ENCODE assay signal across 14 cellular contexts in the genomic region with DNA sequence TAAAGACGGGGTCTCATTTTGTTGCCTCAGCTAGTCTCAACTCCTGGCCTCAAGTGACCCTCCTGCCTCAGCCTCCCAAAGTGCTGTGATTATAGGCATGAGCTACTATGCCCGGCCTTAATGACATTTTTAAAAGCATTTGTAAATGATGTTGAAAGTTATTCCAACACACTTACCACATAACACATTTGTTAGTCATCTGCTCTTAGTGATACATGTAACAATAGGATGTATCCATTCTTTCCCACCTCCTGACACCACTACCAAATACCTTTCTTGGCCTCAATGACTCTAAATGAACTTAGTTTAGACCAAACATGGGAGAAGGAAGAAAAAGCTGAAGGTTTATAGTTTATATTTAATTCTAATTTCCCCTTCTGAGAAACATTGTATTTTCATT. TPM values are rescaled to one million over a fixed set of nuclear protein-coding genes. Genes with fewer than 3 reads are reported as not detected.
DNase-seq lines count a peak whose midpoint lies in the region; FAIRE-seq and TF ChIP-seq lines count a peak whose summit lies in the region.
"Had no signal": no experiment of that assay in that cellular context is flagged by ENCODE, and none has a peak within 500 bp of the region (broad histone marks: within the 10 kb centered on the region; RNA-seq: fewer than 3 reads in every experiment).

No MANE protein-coding gene starts in this region.

- no peak overlapping the region for H3K4me3 ChIP-seq in AG09309 (ENCODE audit: control insufficient read depth, low read depth, low read length)
- no peak overlapping the region for H3K4me3 ChIP-seq in ascending aorta
- no peak overlapping the region for H3K4me3 ChIP-seq in kidney (ENCODE audit: low read length in 2 of 2)
- H3K4me3 ChIP-seq: gastrocnemius medialis, MG63, neural progenitor cell had no signal

- TF ChIP-seq CTCF in AG09309 (IDR thresholded peaks at IDR 0.05; ENCODE audit: control insufficient read depth, insufficient read depth, low read depth, low read length, missing control alignments): no peak
- no peak for TF ChIP-seq CTCF in ascending aorta (IDR thresholded peaks at IDR 0.05)
- TF ChIP-seq CTCF in kidney (IDR thresholded peaks at IDR 0.05; ENCODE audit: borderline replicate concordance, extremely low read depth, insufficient read depth): no peak

- H3K9me3 ChIP-seq in ascending aorta (no peaks in the 10 kb centered on the region), kidney (ENCODE audit: control insufficient read depth in 1 of 2, low read length in 2 of 2) (no peaks in the 10 kb centered on the region)
- H3K9me3 ChIP-seq: gastrocnemius medialis, MG63 had no signal

- no peak for FAIRE-seq in kidney (lab: Jason Lieb, UNC)

- peak; percentile 55 for DNase-seq in AG09309 (ENCODE audit: low read depth)
- DNase-seq in HCEC 1CT: peak; percentile 70
- DNase-seq in ascending aorta (ENCODE audit: low spot score in 2 of 2): no peak
- peak; percentile 59 for DNase-seq in glomerular visceral epithelial cell (ENCODE audit: extremely low spot score)
- no peak for DNase-seq in kidney
- DNase-seq in NCI-H2171 treated with DMSO at 0.1 percent for 48 hours (lab: John Stamatoyannopoulos, UW): no peak
- no peak for DNase-seq in NCI-H1105 treated with DMSO at 0.1 percent for 48 hours (lab: John Stamatoyannopoulos, UW)
- DNase-seq in NCI-H146 (lab: John Stamatoyannopoulos, UW): no peak
- DNase-seq: gastrocnemius medialis; GOT3; MG63; stimulated activated CD4-positive, alpha-beta T cell treated with anti-CD3 and anti-CD28 coated beads, Interleukin-4, amount 100 ng/mL, for 4 hours had no signal

- H3K36me3 ChIP-seq in ascending aorta (no peaks in the 10 kb centered on the region), kidney (ENCODE audit: control insufficient read depth in 1 of 2, insufficient read depth in 2 of 2, low read length in 2 of 2) (no peaks in the 10 kb centered on the region)
- H3K36me3 ChIP-seq: gastrocnemius medialis, MG63, neural progenitor cell had no signal

- H3K9ac ChIP-seq in kidney (ENCODE audit: low read length in 2 of 2): no peak overlapping the region
- H3K9ac ChIP-seq: neural progenitor cell had no signal

- H3K27ac ChIP-seq in ascending aorta: peak overlapping the region; percentile 1 to 74
- H3K27ac ChIP-seq in kidney (ENCODE audit: low read depth in 2 of 2, low read length in 2 of 2): no peak overlapping the region
- H3K27ac ChIP-seq: gastrocnemius medialis, neural progenitor cell had no signal

- H3K27me3 ChIP-seq in ascending aorta: no peaks in the 10 kb centered on the region
- H3K27me3 ChIP-seq: gastrocnemius medialis, MG63, neural progenitor cell had no signal

- H3K4me1 ChIP-seq in ascending aorta (peaks cover 0 to 7% of the 10 kb centered on the region in 2 donors), kidney (ENCODE audit: control insufficient read depth in 1 of 2, insufficient read depth in 1 of 2, low read depth in 1 of 2, low read length in 2 of 2) (peaks cover 0 to 2% of the 10 kb centered on the region in 2 donors)
- H3K4me1 ChIP-seq: gastrocnemius medialis, neural progenitor cell had no signal

- intact Hi-C loops in ascending aorta (cut with DNase I) (loop anchor here (2.0 to 10.0 kb wide), 4 partner anchors 39 to 196 kb away; no protein-coding TSS in a partner anchor), kidney (cut with DNase I) (no loop called here)

RNA-seq across cellular contexts. Expression of a gene that starts 59.8 kb away (rescaled TPM):
- total RNA-seq in ascending aorta: 98.8 TPM
- total RNA-seq in kidney: 12.1 TPM
- 1.0 TPM for polyA plus RNA-seq in kidney (ENCODE audit: insufficient read depth, low read depth, low replicate concordance)
- total RNA-seq: activated T-helper 2 cell treated with anti-CD3 and anti-CD28 coated beads, Interferon-gamma antibody, Interleukin-2, Interleukin-4, amounts not matched to agents 10 μg/mL and 5 μg/mL and 100 μg/mL, durations not matched to agents 14 hours and 24 hours and 36 hours had no signal

Comparison
In these comparisons a context has a peak if more than half of its experiments do, and no peak if none do; other contexts are left out.
1. DNase-seq: peak in AG09309 (single experiment), HCEC 1CT (single experiment) and glomerular visceral epithelial cell (single experiment); none in ascending aorta (0 of 2), kidney (single experiment), NCI-H2171 treated with DMSO at 0.1 percent for 48 hours (single experiment), NCI-H1105 treated with DMSO at 0.1 percent for 48 hours (single experiment) and NCI-H146 (single experiment).
2. H3K27ac ChIP-seq: peak in ascending aorta (2 of 2); none in kidney (0 of 2).